Comparison of ENCODE assay signal across 8 cellular contexts in the genomic region with DNA sequence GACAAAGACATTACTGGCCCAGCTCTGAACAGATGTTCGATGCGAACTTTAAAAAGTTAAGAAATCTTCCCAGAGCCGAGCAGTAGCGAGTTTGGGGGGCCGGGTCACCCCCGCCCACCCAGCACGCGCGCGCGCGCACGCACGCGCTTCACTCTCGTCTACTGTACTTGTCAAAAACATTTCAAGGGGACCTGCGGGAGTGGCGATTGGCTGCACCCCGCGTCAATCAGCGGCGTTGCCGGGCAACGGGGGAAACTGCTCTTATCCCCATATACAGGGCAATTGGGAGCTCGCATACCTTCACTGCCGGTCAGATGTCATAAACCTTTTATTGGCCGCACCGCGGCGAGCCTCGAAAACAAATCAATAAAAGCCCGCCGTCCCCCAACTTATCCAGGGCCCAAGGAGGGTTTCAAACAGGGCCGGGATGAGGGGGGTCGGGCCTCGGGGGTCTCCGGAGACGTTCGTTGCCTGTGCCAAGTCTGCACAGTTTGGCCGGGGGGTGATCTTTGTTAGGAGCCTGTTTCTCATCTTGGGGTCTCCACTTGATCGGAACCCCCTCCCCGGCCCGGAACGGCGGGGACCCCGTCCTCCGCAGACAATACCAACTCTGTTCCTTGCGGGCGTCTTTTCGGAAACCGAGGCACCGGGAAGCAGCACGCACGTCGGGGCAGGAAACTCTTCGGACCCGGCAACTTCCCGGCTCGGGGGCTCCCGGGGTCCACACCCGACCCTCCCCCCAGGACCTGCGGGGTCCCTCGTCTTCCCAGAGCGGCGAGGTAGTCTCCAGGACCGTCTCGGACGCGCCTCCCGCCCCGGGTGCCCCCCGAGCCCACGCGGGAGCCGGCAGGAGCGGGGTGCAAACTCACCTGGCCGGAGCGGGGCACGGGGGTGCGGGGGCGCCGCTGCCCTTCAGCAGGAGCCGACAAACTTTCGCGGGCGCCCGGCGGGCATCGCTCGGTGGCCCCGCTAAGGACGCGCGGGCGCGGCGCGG.
DNase-seq lines count a peak whose midpoint lies in the region; ATAC-seq, FAIRE-seq and TF ChIP-seq lines count a peak whose summit lies in the region.

No MANE protein-coding gene starts in this region.

- H3K4me3 ChIP-seq in AG04449 (ENCODE audit: low read depth, low read length) = peak overlapping the region; percentile 75

- H3K27ac Mint-ChIP-seq in central memory CD8-positive, alpha-beta T cell (ENCODE audit: low read depth) = peak overlapping the region; percentile 97

- H3K36me3 Mint-ChIP-seq in central memory CD8-positive, alpha-beta T cell (ENCODE audit: insufficient read depth) = peaks cover 37% of the 10 kb centered on the region

- CTCF ChIA-PET in AG04449 (lab: Yijun Ruan, JAX) = interaction anchor here (0.8 to 2.5 kb wide), 3 partner anchors 14 to 239 kb away, joined by 3 to 8 read pairs (median 3); no protein-coding TSS in a partner anchor

- no peaks in the 10 kb centered on the region for H3K9me3 Mint-ChIP-seq in central memory CD8-positive, alpha-beta T cell

- H3K27me3 Mint-ChIP-seq in central memory CD8-positive, alpha-beta T cell = no peaks in the 10 kb centered on the region

- no peak for TF ChIP-seq CTCF in AG04449 (IDR thresholded peaks at IDR 0.05; ENCODE audit: insufficient read depth, low read length, missing control alignments)

- peak; percentile 92 for FAIRE-seq in islet of Langerhans (lab: Jason Lieb, UNC)

- H3K4me1 Mint-ChIP-seq in central memory CD8-positive, alpha-beta T cell = peaks cover 56% of the 10 kb centered on the region

- POLR2A ChIA-PET in AG04449 (lab: Yijun Ruan, JAX) = interaction anchor here (0.5 to 1.1 kb wide), 3 partner anchors 12 to 350 kb away, joined by 3 read pairs; no protein-coding TSS in a partner anchor

- peak; percentile 93 for DNase-seq in AG04449 (ENCODE audit: low read depth, low spot score)
- peak; percentile 97 for DNase-seq in NCI-H226
- DNase-seq in activated CD4-positive, CD25-positive, alpha-beta regulatory T cell treated with anti-CD3 and anti-CD28 coated beads, Interleukin-2, amount 50 U/mL, for 16 hours (ENCODE audit: low read depth, low spot score) = peak; percentile 97
- DNase-seq in central memory CD8-positive, alpha-beta T cell (ENCODE audit: low spot score in 2 of 2) = peak; percentile 99 to 100
- peak; percentile 96 to 99 for DNase-seq in stimulated activated CD4-positive, alpha-beta T cell treated with anti-CD3 and anti-CD28 coated beads, Interleukin-12 subunit alpha, Interleukin-12 subunit beta, amount 100 ng/mL, for 24 hours (ENCODE audit: low read depth in 2 of 2)

- H3K4me3 Mint-ChIP-seq in central memory CD8-positive, alpha-beta T cell = peak overlapping the region; percentile 90

- ATAC-seq in GM18907 (IDR thresholded peaks at IDR 0.05; ENCODE audit: unreplicated experiment) (peak; percentile 85), HG03159 (IDR thresholded peaks at IDR 0.05; ENCODE audit: unreplicated experiment) (peak; percentile 87)
- peak; percentile 79 for ATAC-seq in central memory CD8-positive, alpha-beta T cell (replicated peaks; ENCODE audit: extremely low read depth, poor library complexity, severe bottlenecking)

Comparison
In these comparisons a context has a peak if more than half of its experiments do, and no peak if none do; other contexts are left out.
1. Peak in every context shown above with its lines: DNase-seq, ATAC-seq and H3K4me3 ChIP-seq.